11 cellular contexts compared by ENCODE assay signal in genomic region chr1:173426057-173426456, GRCh38.
"Had no signal": no experiment of that assay in that cellular context is flagged by ENCODE, and none has a peak within 500 bp of the region (broad histone marks: within the 10 kb centered on the region; RNA-seq: fewer than 3 reads in every experiment).

No MANE protein-coding gene starts in this region.

- H2AFZ ChIP-seq: parathyroid adenoma had no signal

- H3K27ac Mint-ChIP-seq: effector memory CD8-positive, alpha-beta T cell had no signal

- H3K4me3 Mint-ChIP-seq: effector memory CD8-positive, alpha-beta T cell; naive thymus-derived CD8-positive, alpha-beta T cell had no signal

- H3K4me3 ChIP-seq: sigmoid colon, thoracic aorta had no signal

- H3K4me1 ChIP-seq: parathyroid adenoma had no signal

- H3K27ac ChIP-seq: brain microvascular endothelial cell, parathyroid adenoma, sigmoid colon, thoracic aorta had no signal

- H3K79me2 ChIP-seq: parathyroid adenoma had no signal

- H3K9me3 Mint-ChIP-seq: effector memory CD8-positive, alpha-beta T cell; naive thymus-derived CD8-positive, alpha-beta T cell had no signal

- H3K9ac ChIP-seq: parathyroid adenoma had no signal

- DNase-seq: activated CD4-positive, alpha-beta T cell treated with anti-CD3 and anti-CD28 coated beads, Interleukin-2, amount 50 U/mL, for 1 hour; activated naive CD4-positive, alpha-beta T cell; anterior cingulate cortex; brain microvascular endothelial cell; effector memory CD8-positive, alpha-beta T cell; naive thymus-derived CD8-positive, alpha-beta T cell; sigmoid colon; stimulated activated CD4-positive, alpha-beta T cell treated with anti-CD3 and anti-CD28 coated beads, Interleukin-1b, Interleukin-23, amount 100 ng/mL, for 48 hours; T-helper 2 cell had no signal

- H3K36me3 ChIP-seq: brain microvascular endothelial cell, sigmoid colon, thoracic aorta had no signal

- H3K27me3 ChIP-seq: brain microvascular endothelial cell, sigmoid colon had no signal

- H3K9me3 ChIP-seq: sigmoid colon, thoracic aorta had no signal

- H3K27me3 Mint-ChIP-seq: effector memory CD8-positive, alpha-beta T cell; naive thymus-derived CD8-positive, alpha-beta T cell had no signal
